1 cellular context compared by ENCODE assay signal in the genomic region with DNA sequence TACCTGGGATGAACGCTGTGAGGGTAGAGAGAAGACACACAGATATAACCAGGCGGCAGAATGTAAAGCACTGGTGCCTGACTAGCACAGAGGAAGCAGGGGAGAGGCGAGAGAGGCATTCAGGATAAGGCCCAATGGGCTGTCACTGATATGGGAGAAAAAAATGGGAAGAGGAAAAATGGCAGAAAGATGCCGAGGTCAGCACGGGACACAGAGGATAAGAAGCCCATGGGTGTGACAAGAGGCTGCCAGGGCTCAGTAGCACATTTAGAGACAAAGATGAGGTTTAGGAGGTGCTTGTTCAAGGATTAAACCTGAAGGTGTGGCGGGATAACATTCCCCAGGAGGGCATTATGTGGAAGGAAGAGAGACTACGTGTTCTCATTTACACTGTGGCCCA.
TF ChIP-seq lines count a peak whose summit lies in the region.

No MANE protein-coding gene starts in this region.

TF ChIP-seq in K562, 482 proteins besides CTCF, POLR2A, EP300 and RAD21:
- TF ChIP-seq PTTG1 (tag; IDR thresholded peaks at IDR 0.05; ENCODE audit: low read depth) (no peak), ZKSCAN1 (IDR thresholded peaks at IDR 0.05; ENCODE audit: low read depth, low read length) (no peak), ZBTB26 (CRISPR knock-in tag; IDR thresholded peaks at IDR 0.05) (no peak), MAFK (IDR thresholded peaks at IDR 0.05; ENCODE audit: low read length) (peak; percentile 7; the same call in 1 of the 2 replicates), ARHGAP35 (IDR thresholded peaks at IDR 0.05; ENCODE audit: partially characterized antibody) (no peak), BHLHE40 (IDR thresholded peaks at IDR 0.05; ENCODE audit: low read length) (no peak), ZNF41 (CRISPR knock-in tag; conservative IDR thresholded peaks at IDR 0.05) (no peak), SIN3A (IDR thresholded peaks at IDR 0.05; ENCODE audit: borderline replicate concordance in 2 of 2, control insufficient read depth in 1 of 2, low read depth in 2 of 2, low read length in 2 of 2) (no peak), MAFG (tag; conservative IDR thresholded peaks at IDR 0.05) (0 out of 2 replicates have a peak, but pooled peaks have one; percentile 15), BRF1 (IDR thresholded peaks at IDR 0.05; ENCODE audit: borderline replicate concordance, extremely low read depth, insufficient read length) (no peak), TCF7 (IDR thresholded peaks at IDR 0.05; ENCODE audit: borderline replicate concordance) (no peak), ZNF408 (CRISPR knock-in tag; IDR thresholded peaks at IDR 0.05; ENCODE audit: low read depth) (no peak), ZNF395 (CRISPR knock-in tag; IDR thresholded peaks at IDR 0.05) (no peak), DDX20 (tag; IDR thresholded peaks at IDR 0.05; ENCODE audit: low read depth) (no peak), ZNF695 (CRISPR knock-in tag; IDR thresholded peaks at IDR 0.05) (no peak), ZNF316 (IDR thresholded peaks at IDR 0.05) (0 out of 2 replicates have a peak, but pooled peaks have one; percentile 13), PHF8 (IDR thresholded peaks at IDR 0.05; ENCODE audit: borderline replicate concordance, low read length) (no peak), ZKSCAN3 (CRISPR knock-in tag; IDR thresholded peaks at IDR 0.05) (no peak), PHB2 (IDR thresholded peaks at IDR 0.05; ENCODE audit: low read depth) (no peak), ZNF121 (CRISPR knock-in tag; conservative IDR thresholded peaks at IDR 0.05) (no peak), IFI16 (CRISPR knock-in tag; IDR thresholded peaks at IDR 0.05) (no peak), JUN (IDR thresholded peaks at IDR 0.05; ENCODE audit: borderline replicate concordance, low read depth, low read length) (no peak), JUN (CRISPR knock-in tag; IDR thresholded peaks at IDR 0.05; ENCODE audit: borderline replicate concordance) (no peak), PHF21A (IDR thresholded peaks at IDR 0.05; ENCODE audit: borderline replicate concordance, low read depth) (no peak), RCOR1 (IDR thresholded peaks at IDR 0.05; ENCODE audit: borderline replicate concordance in 1 of 2, low read depth in 2 of 2, low read length in 2 of 2) (no peak), HDGF (IDR thresholded peaks at IDR 0.05) (no peak), SFPQ (IDR thresholded peaks at IDR 0.05; ENCODE audit: low read depth, low read length) (no peak)
